In the genomic region with DNA sequence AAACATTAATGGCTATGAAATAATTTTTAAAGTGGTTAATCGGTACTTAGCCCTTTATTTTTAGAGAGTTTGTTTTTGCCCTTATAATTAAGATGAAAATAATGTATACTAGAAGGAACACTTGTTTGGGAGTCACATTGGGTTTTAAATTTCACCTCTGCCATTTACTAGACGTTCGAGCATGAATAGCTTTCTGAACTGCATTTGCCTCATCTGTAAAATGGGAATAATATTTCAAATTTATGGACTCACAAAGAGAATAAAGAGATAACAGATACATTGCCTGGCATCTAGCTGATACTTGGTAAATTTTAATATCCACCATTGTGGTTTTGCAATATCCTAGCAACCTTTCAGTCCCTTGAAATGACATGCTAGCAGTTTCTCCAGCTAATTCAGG, we compare ENCODE assay signal across 22 cellular contexts.
"Had no signal": no experiment of that assay in that cellular context is flagged by ENCODE, and none has a peak within 500 bp of the region (broad histone marks: within the 10 kb centered on the region; RNA-seq: fewer than 3 reads in every experiment).

No MANE protein-coding gene starts in this region.

- H3K27ac ChIP-seq: SJSA1 had no signal

- H3K4me3 ChIP-seq: MG63, SJSA1 had no signal

- H3K9me3 ChIP-seq: MG63, SJSA1, SK-N-SH had no signal

- H3K27me3 ChIP-seq: MG63, SJSA1 had no signal

- H3K9ac ChIP-seq: SK-N-SH had no signal

- H3K4me2 ChIP-seq: SK-N-SH had no signal

- FAIRE-seq: RCC 7860 had no signal

- DNase-seq: KBM-7, MG63, NCI-H1092, NCI-H1105 treated with DMSO at 0.1 percent for 48 hours, NCI-H1417 treated with DMSO at 0.1 percent for 48 hours, NCI-H146, NCI-H1694 treated with DMSO at 0.1 percent for 48 hours, NCI-H1930, NCI-H2081, NCI-H2107, NCI-H2227 treated with DMSO at 0.1 percent for 48 hours, NCI-H524 treated with DMSO at 0.1 percent for 48 hours, NCI-H69, NCI-H774, Right ventricle myocardium superior, RPMI8226, SIG-M5, SK-N-SH, SW 1271, T-cell had no signal

- ATAC-seq: T-cell had no signal
